Comparison of ENCODE assay signal across 12 cellular contexts in the genomic region with DNA sequence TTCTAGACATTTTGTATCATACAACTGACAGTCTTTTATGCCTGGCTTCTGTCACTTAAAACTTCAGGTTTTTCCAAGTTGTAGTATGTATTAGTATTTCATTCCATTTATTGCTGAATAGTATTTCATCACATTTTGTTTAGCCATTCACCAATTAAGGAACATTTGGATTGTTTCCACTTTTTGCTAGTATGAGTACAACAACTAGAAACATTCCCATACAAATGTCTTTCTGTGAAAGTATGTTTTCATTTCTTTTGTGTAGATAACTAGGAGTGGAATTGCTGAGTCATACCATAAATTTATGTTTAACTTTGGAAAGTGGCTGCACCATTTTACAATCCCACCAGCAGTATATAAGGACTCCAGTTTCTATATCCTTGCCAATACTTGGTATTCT.
DNase-seq lines count a peak whose midpoint lies in the region; ATAC-seq and TF ChIP-seq lines count a peak whose summit lies in the region.
"Had no signal": no experiment of that assay in that cellular context is flagged by ENCODE, and none has a peak within 500 bp of the region (broad histone marks: within the 10 kb centered on the region; RNA-seq: fewer than 3 reads in every experiment).

No MANE protein-coding gene starts in this region.

- H3K4me1 Mint-ChIP-seq in chondrocyte (ENCODE audit: low read depth), result peaks cover 25% of the 10 kb centered on the region
- H3K4me1 Mint-ChIP-seq in activated CD4-positive, alpha-beta memory T cell treated with anti-CD3 and anti-CD28 coated beads for 36 hours (ENCODE audit: low read depth), result peaks cover 26% of the 10 kb centered on the region

- no peak for ATAC-seq in GM21423 (IDR thresholded peaks at IDR 0.05; ENCODE audit: unreplicated experiment)
- no peak for ATAC-seq in HG03521 (IDR thresholded peaks at IDR 0.05; ENCODE audit: unreplicated experiment)
- ATAC-seq: sciatic nerve had no signal

- POLR2A ChIA-PET in activated CD4-positive, alpha-beta memory T cell treated with anti-CD3 and anti-CD28 coated beads for 36 hours (lab: Charles Lee), result no interaction called here

- CTCF ChIA-PET in activated CD4-positive, alpha-beta memory T cell treated with anti-CD3 and anti-CD28 coated beads for 36 hours (lab: Charles Lee), result no interaction called here

- no peak overlapping the region for H3K4me3 Mint-ChIP-seq in chondrocyte (ENCODE audit: unreplicated experiment)
- no peak overlapping the region for H3K4me3 Mint-ChIP-seq in activated CD4-positive, alpha-beta memory T cell treated with anti-CD3 and anti-CD28 coated beads for 36 hours

- no peaks in the 10 kb centered on the region for H3K27me3 Mint-ChIP-seq in chondrocyte (ENCODE audit: low read depth)
- no peaks in the 10 kb centered on the region for H3K27me3 Mint-ChIP-seq in activated CD4-positive, alpha-beta memory T cell treated with anti-CD3 and anti-CD28 coated beads for 36 hours

- DNase-seq in AG20443 (ENCODE audit: low spot score), result peak; percentile 7
- peak; percentile 36 for DNase-seq in LHCN-M2 (ENCODE audit: low read depth)
- DNase-seq in chondrocyte (ENCODE audit: low spot score), result no peak
- DNase-seq in myocyte (ENCODE audit: low read depth), result peak; percentile 2
- no peak for DNase-seq in activated CD4-positive, alpha-beta memory T cell treated with anti-CD3 and anti-CD28 coated beads for 36 hours
- no peak for DNase-seq in NCI-H128 (lab: John Stamatoyannopoulos, UW; ENCODE audit: unreplicated experiment)
- DNase-seq: effector CD4-positive, alpha-beta T cell; NCI-H1417 treated with DMSO at 0.1 percent for 48 hours; NCI-H82 had no signal

- intact Hi-C loops in activated CD4-positive, alpha-beta memory T cell treated with anti-CD3 and anti-CD28 coated beads for 36 hours (cut with micrococcal nuclease), result no loop called here

- peak overlapping the region; percentile 82 for H3K27ac Mint-ChIP-seq in chondrocyte (ENCODE audit: unreplicated experiment)
- H3K27ac Mint-ChIP-seq in activated CD4-positive, alpha-beta memory T cell treated with anti-CD3 and anti-CD28 coated beads for 36 hours, result no peak overlapping the region

- no peak for TF ChIP-seq CTCF in chondrocyte (IDR thresholded peaks at IDR 0.05)

- H3K9me3 Mint-ChIP-seq in chondrocyte (ENCODE audit: low read depth), result no peaks in the 10 kb centered on the region
- H3K9me3 Mint-ChIP-seq in activated CD4-positive, alpha-beta memory T cell treated with anti-CD3 and anti-CD28 coated beads for 36 hours, result no peaks in the 10 kb centered on the region

- H3K36me3 Mint-ChIP-seq in chondrocyte (ENCODE audit: low read depth), result peaks cover 6% of the 10 kb centered on the region
- peaks cover 5% of the 10 kb centered on the region for H3K36me3 Mint-ChIP-seq in activated CD4-positive, alpha-beta memory T cell treated with anti-CD3 and anti-CD28 coated beads for 36 hours

Comparison
In these comparisons a context has a peak if more than half of its experiments do, and no peak if none do; other contexts are left out.
1. DNase-seq: peak in AG20443 (single experiment), LHCN-M2 (single experiment) and myocyte (single experiment); none in chondrocyte (single experiment), activated CD4-positive, alpha-beta memory T cell treated with anti-CD3 and anti-CD28 coated beads for 36 hours (single experiment) and NCI-H128 (single experiment).